ENCODE assay signal across 30 cellular contexts in genomic region chr9:10651012-10651411, GRCh38. TPM values are rescaled to one million over a fixed set of nuclear protein-coding genes. Genes with fewer than 3 reads are reported as not detected.
"Had no signal": no experiment of that assay in that cellular context is flagged by ENCODE, and none has a peak within 500 bp of the region (broad histone marks: within the 10 kb centered on the region; RNA-seq: fewer than 3 reads in every experiment).

No MANE protein-coding gene starts in this region.

- H3K27me3 ChIP-seq: adrenal gland, ascending aorta, brain microvascular endothelial cell, cardiac muscle cell had no signal

- H3K36me3 ChIP-seq: adrenal gland, ascending aorta, brain microvascular endothelial cell, cardiac muscle cell had no signal

- H3K27ac ChIP-seq: adrenal gland, ascending aorta, brain microvascular endothelial cell, cardiac muscle cell, VCaP had no signal

- H3K4me3 ChIP-seq: adrenal gland, ascending aorta, cardiac muscle cell had no signal

- H3K9me3 ChIP-seq: adrenal gland, ascending aorta had no signal

- ATAC-seq: activated CD8-positive, alpha-beta T cell treated with anti-CD3 and anti-CD28 coated beads for 36 hours; activated naive CD4-positive, alpha-beta T cell treated with anti-CD3 and anti-CD28 coated beads, Interleukin-2, amount 50 U/mL, for 72 hours; activated T-cell treated with anti-CD3 and anti-CD28 coated beads, Interleukin-2, amount 50 U/mL, for 72 hours; activated T-helper 17 cell treated with anti-CD3 and anti-CD28 coated beads, Interleukin-2, amount 50 U/mL, for 72 hours had no signal

- DNase-seq: activated B cell treated with CpG ODN at 0.5 μM for 24 hours; activated CD4-positive, alpha-beta memory T cell treated with anti-CD3 and anti-CD28 coated beads for 36 hours; activated CD4-positive, alpha-beta T cell treated with anti-CD3 and anti-CD28 coated beads for 4 hours; activated CD4-positive, alpha-beta T cell treated with anti-CD3 and anti-CD28 coated beads, Interleukin-2, amount 10 ng/mL, durations not matched to agents 24 days and 14 days; activated CD4-positive, alpha-beta T cell treated with anti-CD3 and anti-CD28 coated beads, Interleukin-2, amount 50 U/mL, for 1 hour; activated CD4-positive, alpha-beta T cell treated with anti-CD3 and anti-CD28 coated beads, Interleukin-2, amount 50 U/mL, for 4 hours; activated CD4-positive, CD25-positive, alpha-beta regulatory T cell treated with anti-CD3 and anti-CD28 coated beads, Interleukin-2, amount 50 U/mL, for 72 hours; activated CD8-positive, alpha-beta memory T cell treated with anti-CD3 and anti-CD28 coated beads, Interleukin-2, amount 50 U/mL, for 48 hours; activated CD8-positive, alpha-beta T cell treated with anti-CD3 and anti-CD28 coated beads for 36 hours; activated gamma-delta T cell treated with Interleukin-2 at 50 U/mL for 16 hours; activated naive CD4-positive, alpha-beta T cell; activated naive CD4-positive, alpha-beta T cell treated with anti-CD3 and anti-CD28 coated beads for 36 hours; activated naive CD4-positive, alpha-beta T cell treated with anti-CD3 and anti-CD28 coated beads, Interleukin-2, amount 50 U/mL, for 16 hours; activated naive CD8-positive, alpha-beta T cell treated with anti-CD3 and anti-CD28 coated beads for 36 hours; activated T-cell treated with anti-CD3 and anti-CD28 coated beads, Interleukin-2, amount 50 U/mL, for 24 hours; activated T-cell treated with anti-CD3 and anti-CD28 coated beads, Interleukin-2, amount 50 U/mL, for 72 hours; adrenal gland; amniotic stem cell; brain microvascular endothelial cell; caudate nucleus; cerebellar nuclear complex; SW 1271; T-helper 1 cell; T-helper 2 cell; T-helper 9 cell had no signal

- H3K4me1 ChIP-seq: adrenal gland, ascending aorta had no signal

RNA-seq across cellular contexts. Expression of gene PTPRD, which starts 38.2 kb away (rescaled TPM):
- total RNA-seq: activated CD4-positive, alpha-beta T cell treated with anti-CD3 and anti-CD28 coated beads, Interleukin-2, amount 10 ng/mL, durations not matched to agents 24 days and 14 days; activated CD8-positive, alpha-beta T cell treated with anti-CD3 and anti-CD28 coated beads for 36 hours; activated naive CD4-positive, alpha-beta T cell treated with anti-CD3 and anti-CD28 coated beads for 36 hours; activated naive CD4-positive, alpha-beta T cell treated with anti-CD3 and anti-CD28 coated beads, Interleukin-2, amount 50 U/mL, for 72 hours had no signal
